Comparison of ENCODE assay signal across 7 cellular contexts in the genomic region with DNA sequence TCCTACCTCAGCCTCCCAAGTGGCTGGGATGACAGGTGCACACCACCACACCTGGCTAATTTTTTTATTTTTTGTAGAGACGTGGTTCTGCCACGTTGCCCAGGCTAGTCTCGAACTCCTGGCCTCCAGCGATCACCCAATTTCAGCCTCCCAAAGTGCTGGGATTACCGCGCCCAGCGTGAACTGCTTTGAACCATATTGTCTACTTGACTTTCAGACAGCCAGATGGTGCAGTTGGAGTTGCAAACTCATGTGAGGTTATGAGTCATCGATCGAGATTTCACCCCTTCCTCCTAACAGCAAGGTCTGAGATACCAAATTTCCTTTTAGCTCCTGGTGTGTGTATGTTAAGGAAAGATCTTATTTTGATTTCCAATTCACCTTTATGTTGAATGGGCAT. TPM values are rescaled to one million over a fixed set of nuclear protein-coding genes. Genes with fewer than 3 reads are reported as not detected.
A peak's percentile ranks its signal among the peaks of the same experiment; 100 is the strongest.
DNase-seq lines count a peak whose midpoint lies in the region; TF ChIP-seq lines count a peak whose summit lies in the region.
"Had no signal": no experiment of that assay in that cellular context is flagged by ENCODE, and none has a peak within 500 bp of the region (broad histone marks: within the 10 kb centered on the region; RNA-seq: fewer than 3 reads in every experiment).

No MANE protein-coding gene starts in this region.

- in situ Hi-C loops in Caki2 (cut with HindIII; ENCODE audit: low pct_unique_long_range_greater_than_20kb, low sequenced_read_pairs), result no loop called here

- DNase-seq in Caki2 (ENCODE audit: low read depth), result peak; percentile 31
- peak; percentile 60 for DNase-seq in NCI-H446 treated with DMSO at 0.1 percent for 48 hours (lab: John Stamatoyannopoulos, UW)
- DNase-seq in epithelial cell of esophagus (ENCODE audit: low read depth), result peak; percentile 74
- no peak for DNase-seq in hypothalamus (lab: John Stamatoyannopoulos, UW)
- DNase-seq in NK-92 treated with Interleukin-12 subunit alpha and Interleukin-12 subunit beta, amount 100 ng/mL, for 24 hours (lab: John Stamatoyannopoulos, UW), result no peak
- no peak for DNase-seq in activated CD4-positive, CD25-positive, alpha-beta regulatory T cell (lab: John Stamatoyannopoulos, UW)

- H3K4me3 ChIP-seq in epithelial cell of esophagus (ENCODE audit: low read length), result no peak overlapping the region
- H3K4me3 ChIP-seq: skin epidermis had no signal

- TF ChIP-seq CTCF in epithelial cell of esophagus (IDR thresholded peaks at IDR 0.05; ENCODE audit: insufficient read depth, low read depth, low read length, missing control alignments), result no peak

RNA-seq across cellular contexts. Expression of gene SLC27A1, which starts 2.7 kb away (rescaled TPM):
- 18.2 and 44.5 TPM in 2 replicates for total RNA-seq in Caki2 (2014; rRNA removed; shearing (Covaris generic); ENCODE audit: low replicate concordance)

RNA-seq across cellular contexts. Expression of gene NXNL1, which starts 12.3 kb away (rescaled TPM):
- total RNA-seq in Caki2 (2014; rRNA removed; shearing (Covaris generic); ENCODE audit: low replicate concordance), result not detected in 2 replicates

RNA-seq across cellular contexts. Expression of gene TMEM221, which starts 24.6 kb away (rescaled TPM):
- not detected in 2 replicates for total RNA-seq in Caki2 (2014; rRNA removed; shearing (Covaris generic); ENCODE audit: low replicate concordance)

RNA-seq across cellular contexts. Expression of gene PGLS, which starts 38.4 kb away (rescaled TPM):
- total RNA-seq in Caki2 (2014; rRNA removed; shearing (Covaris generic); ENCODE audit: low replicate concordance), result 197 and 233 TPM in 2 replicates

RNA-seq across cellular contexts. Expression of gene MVB12A, which starts 53.2 kb away (rescaled TPM):
- 77.8 and 129 TPM in 2 replicates for total RNA-seq in Caki2 (2014; rRNA removed; shearing (Covaris generic); ENCODE audit: low replicate concordance)

Comparison
In these comparisons a context has a peak if more than half of its experiments do, and no peak if none do; other contexts are left out.
1. DNase-seq: peak in Caki2 (single experiment), NCI-H446 treated with DMSO at 0.1 percent for 48 hours (single experiment) and epithelial cell of esophagus (single experiment); none in hypothalamus (0 of 51), NK-92 treated with Interleukin-12 subunit alpha and Interleukin-12 subunit beta, amount 100 ng/mL, for 24 hours (single experiment) and activated CD4-positive, CD25-positive, alpha-beta regulatory T cell (0 of 4).